16 cellular contexts compared by ENCODE assay signal in genomic region chr7:45007106-45007505, GRCh38. TPM values are rescaled to one million over a fixed set of nuclear protein-coding genes. Genes with fewer than 3 reads are reported as not detected.
DNase-seq lines count a peak whose midpoint lies in the region; ATAC-seq and TF ChIP-seq lines count a peak whose summit lies in the region.
"Had no signal": no experiment of that assay in that cellular context is flagged by ENCODE, and none has a peak within 500 bp of the region (broad histone marks: within the 10 kb centered on the region; RNA-seq: fewer than 3 reads in every experiment).

No MANE protein-coding gene starts in this region.

- H3K9ac ChIP-seq in BLaER1 treated with 17β-estradiol and CSF1 and Interleukin-3, amounts not matched to agents 10 nM and 100 nM = no peak overlapping the region
- no peak overlapping the region for H3K9ac ChIP-seq in KMS-11

- ATAC-seq in activated naive CD8-positive, alpha-beta T cell treated with anti-CD3 and anti-CD28 coated beads, Interleukin-2, amount 50 U/mL, for 24 hours = no peak
- ATAC-seq in naive thymus-derived CD4-positive, alpha-beta T cell = no peak
- ATAC-seq in HG03097 (IDR thresholded peaks at IDR 0.05; ENCODE audit: low FRiP score, unreplicated experiment) = no peak
- ATAC-seq in HG02884 (IDR thresholded peaks at IDR 0.05; ENCODE audit: unreplicated experiment) = no peak
- ATAC-seq: Right ventricle myocardium inferior had no signal

- H3K27ac Mint-ChIP-seq in activated naive CD8-positive, alpha-beta T cell treated with anti-CD3 and anti-CD28 coated beads, Interleukin-2, amount 50 U/mL, for 24 hours = peak overlapping the region; percentile 87
- peak overlapping the region; percentile 4 to 72 (median 47) for H3K27ac Mint-ChIP-seq in naive thymus-derived CD4-positive, alpha-beta T cell

- H3K27me3 ChIP-seq in BLaER1 treated with 17β-estradiol and CSF1 and Interleukin-3, amounts not matched to agents 10 nM and 100 nM = no peaks in the 10 kb centered on the region
- H3K27me3 ChIP-seq in KMS-11 (ENCODE audit: insufficient read depth, low read depth) = no peaks in the 10 kb centered on the region
- no peaks in the 10 kb centered on the region for H3K27me3 ChIP-seq in naive thymus-derived CD4-positive, alpha-beta T cell (ENCODE audit: control insufficient read depth in 2 of 2, insufficient read depth in 2 of 2, low read length in 2 of 2)
- H3K27me3 ChIP-seq: BE2C had no signal

- H3K36me3 Mint-ChIP-seq in activated naive CD8-positive, alpha-beta T cell treated with anti-CD3 and anti-CD28 coated beads, Interleukin-2, amount 50 U/mL, for 24 hours (ENCODE audit: low read depth) = peaks cover 40% of the 10 kb centered on the region
- H3K36me3 Mint-ChIP-seq in naive thymus-derived CD4-positive, alpha-beta T cell = peaks cover 0 to 27% (median 12%) of the 10 kb centered on the region in 5 donors

- POLR2A ChIA-PET in naive thymus-derived CD4-positive, alpha-beta T cell (lab: Charles Lee) = interaction anchor here (0.6 to 2.3 kb wide), 4 partner anchors 12 to 20 kb away, joined by 3 to 16 read pairs (median 6); no protein-coding TSS in a partner anchor

- intact Hi-C loops in naive thymus-derived CD4-positive, alpha-beta T cell (cut with micrococcal nuclease) = no loop called here

- H3K9me3 ChIP-seq in BLaER1 treated with 17β-estradiol and CSF1 and Interleukin-3, amounts not matched to agents 10 nM and 100 nM (replicated peaks in 1 of 11) = no peaks in the 10 kb centered on the region
- no peaks in the 10 kb centered on the region for H3K9me3 ChIP-seq in naive thymus-derived CD4-positive, alpha-beta T cell (ENCODE audit: control insufficient read depth in 2 of 3, low read length in 3 of 3)
- H3K9me3 ChIP-seq: BE2C, prostate gland had no signal

- TF ChIP-seq CTCF in KMS-11 (conservative IDR thresholded peaks at IDR 0.05; ENCODE audit: low read depth, low read length) = no peak

- no peak overlapping the region for H3K27ac ChIP-seq in BLaER1 treated with 17β-estradiol and CSF1 and Interleukin-3, amounts not matched to agents 10 nM and 100 nM
- peak overlapping the region; percentile 3; the same call in 1 of the 2 replicates for H3K27ac ChIP-seq in KMS-11
- H3K27ac ChIP-seq in naive thymus-derived CD4-positive, alpha-beta T cell (ENCODE audit: low read depth, low read length) = no peak overlapping the region
- H3K27ac ChIP-seq: prostate gland had no signal

- H3K4me3 Mint-ChIP-seq in activated naive CD8-positive, alpha-beta T cell treated with anti-CD3 and anti-CD28 coated beads, Interleukin-2, amount 50 U/mL, for 24 hours = no peak overlapping the region
- peak overlapping the region in 2 of 10 donors; percentile 4 to 49 for H3K4me3 Mint-ChIP-seq in naive thymus-derived CD4-positive, alpha-beta T cell

- H3K27me3 Mint-ChIP-seq in activated naive CD8-positive, alpha-beta T cell treated with anti-CD3 and anti-CD28 coated beads, Interleukin-2, amount 50 U/mL, for 24 hours = no peaks in the 10 kb centered on the region
- no peaks in the 10 kb centered on the region for H3K27me3 Mint-ChIP-seq in naive thymus-derived CD4-positive, alpha-beta T cell

- no peak overlapping the region for H2AFZ ChIP-seq in KMS-11 (ENCODE audit: low read depth)

- H3K4me2 ChIP-seq in BLaER1 treated with 17β-estradiol and CSF1 and Interleukin-3, amounts not matched to agents 10 nM and 100 nM = peak overlapping the region in 6 of 11 experiments; percentile 5 to 29 (median 11); a peak in 5 of 22 replicates
- peak overlapping the region; percentile 53 for H3K4me2 ChIP-seq in KMS-11

- H3K79me2 ChIP-seq in KMS-11 (ENCODE audit: insufficient read depth, low read depth) = peaks cover 86% of the 10 kb centered on the region

- peaks cover 63% of the 10 kb centered on the region for H3K4me1 Mint-ChIP-seq in activated naive CD8-positive, alpha-beta T cell treated with anti-CD3 and anti-CD28 coated beads, Interleukin-2, amount 50 U/mL, for 24 hours
- H3K4me1 Mint-ChIP-seq in naive thymus-derived CD4-positive, alpha-beta T cell = peaks cover 23 to 63% (median 54%) of the 10 kb centered on the region in 7 donors

- DNase-seq in activated naive CD8-positive, alpha-beta T cell treated with anti-CD3 and anti-CD28 coated beads, Interleukin-2, amount 50 U/mL, for 24 hours = no peak
- no peak for DNase-seq in naive thymus-derived CD4-positive, alpha-beta T cell
- DNase-seq in DMS53 treated with DMSO at 0.1 percent for 48 hours (lab: John Stamatoyannopoulos, UW; ENCODE audit: unreplicated experiment) = no peak
- DNase-seq in glomerular visceral epithelial cell (ENCODE audit: extremely low spot score) = no peak
- DNase-seq: activated T-cell treated with anti-CD3 and anti-CD28 coated beads for 4 hours, BE2C, EL, NCI-H146, NCI-H524 treated with DMSO at 0.1 percent for 48 hours had no signal

- H3K36me3 ChIP-seq in BLaER1 treated with 17β-estradiol and CSF1 and Interleukin-3, amounts not matched to agents 10 nM and 100 nM = peaks cover 4 to 73% (median 29%) of the 10 kb centered on the region in 11 experiments; a peak in 19 of 22 replicates
- 0 out of 2 replicates have a peak, but pooled peaks cover 6% of the 10 kb centered on the region for H3K36me3 ChIP-seq in KMS-11 (ENCODE audit: insufficient read depth)
- no peaks in the 10 kb centered on the region for H3K36me3 ChIP-seq in naive thymus-derived CD4-positive, alpha-beta T cell (ENCODE audit: control insufficient read depth in 2 of 3, insufficient read depth in 3 of 3, low read length in 3 of 3)
- H3K36me3 ChIP-seq: BE2C, prostate gland had no signal

- no peak overlapping the region for H3K4me3 ChIP-seq in BLaER1 treated with 17β-estradiol and CSF1 and Interleukin-3, amounts not matched to agents 10 nM and 100 nM
- no peak overlapping the region for H3K4me3 ChIP-seq in KMS-11 (IDR thresholded peaks at IDR 0.05; ENCODE audit: insufficient read depth, low read depth, low read length)
- H3K4me3 ChIP-seq in naive thymus-derived CD4-positive, alpha-beta T cell (ENCODE audit: low read length) = no peak overlapping the region
- H3K4me3 ChIP-seq: K562, prostate gland had no signal

- no peaks in the 10 kb centered on the region for H3K9me3 Mint-ChIP-seq in activated naive CD8-positive, alpha-beta T cell treated with anti-CD3 and anti-CD28 coated beads, Interleukin-2, amount 50 U/mL, for 24 hours
- H3K9me3 Mint-ChIP-seq in naive thymus-derived CD4-positive, alpha-beta T cell = no peaks in the 10 kb centered on the region

- peaks cover 7 to 100% (median 53%) of the 10 kb centered on the region in 11 experiments; a peak in 20 of 22 replicates for H4K20me1 ChIP-seq in BLaER1 treated with 17β-estradiol and CSF1 and Interleukin-3, amounts not matched to agents 10 nM and 100 nM
- peaks cover 6% of the 10 kb centered on the region; the same call in 1 of the 2 replicates for H4K20me1 ChIP-seq in KMS-11 (ENCODE audit: insufficient read depth)

- peaks cover 20 to 44% (median 36%) of the 10 kb centered on the region in 10 experiments for H3K4me1 ChIP-seq in BLaER1 treated with 17β-estradiol and CSF1 and Interleukin-3, amounts not matched to agents 10 nM and 100 nM
- H3K4me1 ChIP-seq in KMS-11 (ENCODE audit: low read depth, poor library complexity, severe bottlenecking) = peaks cover 60% of the 10 kb centered on the region
- peaks cover 3 to 7% of the 10 kb centered on the region in 2 donors for H3K4me1 ChIP-seq in naive thymus-derived CD4-positive, alpha-beta T cell (ENCODE audit: control insufficient read depth in 2 of 2, insufficient read depth in 2 of 2, low read length in 2 of 2)
- H3K4me1 ChIP-seq: BE2C, prostate gland had no signal

- CTCF ChIA-PET in naive thymus-derived CD4-positive, alpha-beta T cell (lab: Charles Lee) = no interaction called here

RNA-seq across cellular contexts. Expression of gene CCM2, which starts 7.1 kb away (rescaled TPM):
- total RNA-seq in naive thymus-derived CD4-positive, alpha-beta T cell = 100 to 1,000 TPM in 3 of 5 experiments, 10 to 100 TPM in 2; 80.4 to 200 (median 119) TPM
- 100 to 1,000 TPM in 1 of 2 donors, 10 to 100 TPM in 1; 75.9 to 123 TPM for polyA plus RNA-seq in naive thymus-derived CD4-positive, alpha-beta T cell

RNA-seq across cellular contexts. Expression of gene MYO1G, which starts 28.3 kb away (rescaled TPM):
- 100 to 1,000 TPM in 3 of 5 experiments, 10 to 100 TPM in 2; 29.2 to 385 (median 107) TPM for total RNA-seq in naive thymus-derived CD4-positive, alpha-beta T cell
- polyA plus RNA-seq in naive thymus-derived CD4-positive, alpha-beta T cell = 10 to 100 TPM; 51.1 to 76.0 TPM
